In genomic region chr11:35030716-35031213, GRCh38 we compare ENCODE assay signal across 8 cellular contexts.
DNase-seq lines count a peak whose midpoint lies in the region; ATAC-seq and TF ChIP-seq lines count a peak whose summit lies in the region.

No MANE protein-coding gene starts in this region.

- peaks cover 59% of the 10 kb centered on the region for H3K4me1 Mint-ChIP-seq in activated T-cell treated with anti-CD3 and anti-CD28 coated beads, Interleukin-2, amount 50 U/mL, for 24 hours (ENCODE audit: low read depth)

- 38 to 53% (median 45%) methylated on average over 11 of the region's 11 CpGs for WGBS in heart left ventricle, 4 donors
- 60 to 63% methylated on average over 11 of the region's 11 CpGs for WGBS in testis, 2 donors

- intact Hi-C loops in heart left ventricle (cut with DNase I) (no loop called here), testis (cut with DNase I; ENCODE audit: low total_unique reads) (no loop called here)

- peaks cover 0 to 27% (median 5%) of the 10 kb centered on the region in 12 donors for H3K4me1 ChIP-seq in heart left ventricle
- no peaks in the 10 kb centered on the region for H3K4me1 ChIP-seq in testis

- TF ChIP-seq POLR2A in heart left ventricle (IDR thresholded peaks at IDR 0.05) (no peak), testis (IDR thresholded peaks at IDR 0.05) (no peak)

- peak; percentile 89 for DNase-seq in CD1c-positive myeloid dendritic cell (ENCODE audit: extremely low spot score)
- peak; percentile 95 for DNase-seq in MG63
- DNase-seq in activated T-cell treated with anti-CD3 and anti-CD28 coated beads, Interleukin-2, amount 50 U/mL, for 24 hours: no peak
- DNase-seq in heart left ventricle: peak; percentile 61 to 89 (median 68)
- DNase-seq in testis: peak; percentile 49
- DNase-seq in NK-92 (lab: John Stamatoyannopoulos, UW; ENCODE audit: unreplicated experiment): no peak
- DNase-seq in stimulated activated CD4-positive, alpha-beta T cell treated with anti-CD3 and anti-CD28 coated beads, Interleukin-12 subunit alpha, Interleukin-12 subunit beta, amount 100 ng/mL, for 4 hours: no peak

- H3K27ac Mint-ChIP-seq in activated T-cell treated with anti-CD3 and anti-CD28 coated beads, Interleukin-2, amount 50 U/mL, for 24 hours: peak overlapping the region; percentile 95

- peak; percentile 96 to 99 (median 98) for ATAC-seq in heart left ventricle
- no peak for ATAC-seq in GM21619 (IDR thresholded peaks at IDR 0.05; ENCODE audit: unreplicated experiment)

- H3K27me3 ChIP-seq in MG63: no peaks in the 10 kb centered on the region
- H3K27me3 ChIP-seq in heart left ventricle: no peaks in the 10 kb centered on the region
- no peaks in the 10 kb centered on the region for H3K27me3 ChIP-seq in testis

- H3K36me3 ChIP-seq in MG63 (no peaks in the 10 kb centered on the region), heart left ventricle (no peaks in the 10 kb centered on the region), testis (ENCODE audit: low read depth, missing control alignments) (no peaks in the 10 kb centered on the region)

- TF ChIP-seq CTCF in heart left ventricle (IDR thresholded peaks at IDR 0.05) (no peak), testis (IDR thresholded peaks at IDR 0.05) (no peak)

- peak overlapping the region; percentile 68 for H3K4me3 Mint-ChIP-seq in activated T-cell treated with anti-CD3 and anti-CD28 coated beads, Interleukin-2, amount 50 U/mL, for 24 hours

- H3K4me3 ChIP-seq in MG63: no peak overlapping the region
- H3K4me3 ChIP-seq in heart left ventricle: no peak overlapping the region
- no peak overlapping the region for H3K4me3 ChIP-seq in testis

- peak overlapping the region in 10 of 12 donors; percentile 1 to 71 (median 54) for H3K27ac ChIP-seq in heart left ventricle
- no peak overlapping the region for H3K27ac ChIP-seq in testis

- peaks cover 11% of the 10 kb centered on the region for H3K9me3 ChIP-seq in MG63
- H3K9me3 ChIP-seq in heart left ventricle: peaks cover 0 to 4% (median 0%) of the 10 kb centered on the region in 12 donors
- no peaks in the 10 kb centered on the region for H3K9me3 ChIP-seq in testis

- no peaks in the 10 kb centered on the region for H3K27me3 Mint-ChIP-seq in activated T-cell treated with anti-CD3 and anti-CD28 coated beads, Interleukin-2, amount 50 U/mL, for 24 hours

- no peaks in the 10 kb centered on the region for H3K36me3 Mint-ChIP-seq in activated T-cell treated with anti-CD3 and anti-CD28 coated beads, Interleukin-2, amount 50 U/mL, for 24 hours (ENCODE audit: low read depth)

- peaks cover 9% of the 10 kb centered on the region for H3K9me3 Mint-ChIP-seq in activated T-cell treated with anti-CD3 and anti-CD28 coated beads, Interleukin-2, amount 50 U/mL, for 24 hours

Comparison
In these comparisons a context has a peak if more than half of its experiments do, and no peak if none do; other contexts are left out.
1. DNase-seq: peak in CD1c-positive myeloid dendritic cell (single experiment), MG63 (single experiment), heart left ventricle (5 of 5) and testis (single experiment); none in activated T-cell treated with anti-CD3 and anti-CD28 coated beads, Interleukin-2, amount 50 U/mL, for 24 hours (single experiment), NK-92 (single experiment) and stimulated activated CD4-positive, alpha-beta T cell treated with anti-CD3 and anti-CD28 coated beads, Interleukin-12 subunit alpha, Interleukin-12 subunit beta, amount 100 ng/mL, for 4 hours (single experiment).
2. H3K27ac ChIP-seq: peak in heart left ventricle (10 of 12); none in testis (0 of 2).